ENCODE assay signal across 16 cellular contexts in genomic region chr3:277873-278272, GRCh38.
A peak's percentile ranks its signal among the peaks of the same experiment; 100 is the strongest.
DNase-seq lines count a peak whose midpoint lies in the region; ATAC-seq and TF ChIP-seq lines count a peak whose summit lies in the region.
"Had no signal": no experiment of that assay in that cellular context is flagged by ENCODE, and none has a peak within 500 bp of the region (broad histone marks: within the 10 kb centered on the region; RNA-seq: fewer than 3 reads in every experiment).

No MANE protein-coding gene starts in this region.

- peak overlapping the region; percentile 80 for H3K4me2 ChIP-seq in BLaER1
- H3K4me2 ChIP-seq in Karpas-422 (ENCODE audit: low read depth, low read length, poor library complexity, severe bottlenecking) = peak overlapping the region; percentile 82
- no peak overlapping the region for H3K4me2 ChIP-seq in GM23338
- H3K4me2 ChIP-seq: neural progenitor cell, PC-9 had no signal

- H3K9ac ChIP-seq in BLaER1 (no peak overlapping the region; the same call in 1 of the 2 replicates), Karpas-422 (ENCODE audit: low read length) (peak overlapping the region; percentile 72)
- H3K9ac ChIP-seq: neural progenitor cell had no signal

- peak overlapping the region; percentile 35 for H3K4me3 ChIP-seq in BLaER1
- H3K4me3 ChIP-seq in Karpas-422 (ENCODE audit: low read length) = peak overlapping the region; percentile 59
- H3K4me3 ChIP-seq in GM23338 = no peak overlapping the region
- H3K4me3 ChIP-seq: K562, neural progenitor cell, PC-9, sigmoid colon had no signal

- no peaks in the 10 kb centered on the region for H3K27me3 Mint-ChIP-seq in osteocyte (ENCODE audit: unreplicated experiment)
- no peaks in the 10 kb centered on the region for H3K27me3 Mint-ChIP-seq in GM23338 (ENCODE audit: insufficient read depth, low read depth, poor library complexity)

- H3F3A ChIP-seq in GM23338 (replicated peaks; ENCODE audit: low read depth) = no peaks in the 10 kb centered on the region

- H2AFZ ChIP-seq in Karpas-422 (ENCODE audit: low read length) (no peak overlapping the region), GM23338 (no peak overlapping the region)
- H2AFZ ChIP-seq: neural progenitor cell, PC-9 had no signal

- TF ChIP-seq CTCF in osteocyte (IDR thresholded peaks at IDR 0.05) = no peak
- TF ChIP-seq CTCF in GM23338 (conservative IDR thresholded peaks at IDR 0.05; ENCODE audit: low read depth in 2 of 2) = no peak

- H3K4me1 ChIP-seq in BLaER1 (peaks cover 77% of the 10 kb centered on the region), Karpas-422 (ENCODE audit: low read length) (peaks cover 83% of the 10 kb centered on the region), GM23338 (ENCODE audit: insufficient read depth) (no peaks in the 10 kb centered on the region)
- H3K4me1 ChIP-seq: neural progenitor cell, sigmoid colon had no signal

- H3K9me2 ChIP-seq in Karpas-422 (replicated peaks; ENCODE audit: insufficient read depth, low read length) = no peaks in the 10 kb centered on the region
- H3K9me2 ChIP-seq in GM23338 (ENCODE audit: insufficient read depth) = no peaks in the 10 kb centered on the region

- H3K9me3 ChIP-seq in BLaER1 (peaks cover 24% of the 10 kb centered on the region), Karpas-422 (ENCODE audit: low read length) (no peaks in the 10 kb centered on the region)
- H3K9me3 ChIP-seq: sigmoid colon had no signal

- H3K27ac Mint-ChIP-seq in osteocyte (ENCODE audit: unreplicated experiment) (no peak overlapping the region), GM23338 (no peak overlapping the region)
- H3K27ac Mint-ChIP-seq: endodermal cell; neural progenitor cell; stimulated activated effector memory CD8-positive, alpha-beta T cell treated with anti-CD3 and anti-CD28 coated beads, Interleukin-12 subunit alpha, Interleukin-12 subunit beta, amount 100 ng/mL, for 72 hours had no signal

- H3K4me1 Mint-ChIP-seq in osteocyte (ENCODE audit: unreplicated experiment) (no peaks in the 10 kb centered on the region), GM23338 (no peaks in the 10 kb centered on the region)
- H3K4me1 Mint-ChIP-seq: stimulated activated effector memory CD8-positive, alpha-beta T cell treated with anti-CD3 and anti-CD28 coated beads, Interleukin-12 subunit alpha, Interleukin-12 subunit beta, amount 100 ng/mL, for 72 hours had no signal

- H3K27ac ChIP-seq in BLaER1 = peak overlapping the region; percentile 70
- peak overlapping the region; percentile 98 for H3K27ac ChIP-seq in Karpas-422 (ENCODE audit: low read length)
- H3K27ac ChIP-seq in GM23338 (ENCODE audit: low read depth) = no peak overlapping the region
- H3K27ac ChIP-seq: neural progenitor cell, PC-9, sigmoid colon had no signal

- H3K36me3 Mint-ChIP-seq in osteocyte (ENCODE audit: unreplicated experiment) (no peaks in the 10 kb centered on the region), GM23338 (ENCODE audit: low read depth) (peaks cover 26% of the 10 kb centered on the region)
- H3K36me3 Mint-ChIP-seq: stimulated activated effector memory CD8-positive, alpha-beta T cell treated with anti-CD3 and anti-CD28 coated beads, Interleukin-12 subunit alpha, Interleukin-12 subunit beta, amount 100 ng/mL, for 72 hours had no signal

- H4K20me1 ChIP-seq in BLaER1 = no peaks in the 10 kb centered on the region
- no peaks in the 10 kb centered on the region for H4K20me1 ChIP-seq in Karpas-422 (ENCODE audit: insufficient read depth, low read depth, low read length)
- H4K20me1 ChIP-seq in GM23338 (replicated peaks; ENCODE audit: insufficient read depth) = no peaks in the 10 kb centered on the region

- no peaks in the 10 kb centered on the region for H3K9me3 Mint-ChIP-seq in osteocyte (ENCODE audit: unreplicated experiment)
- peaks cover 90% of the 10 kb centered on the region for H3K9me3 Mint-ChIP-seq in GM23338
- H3K9me3 Mint-ChIP-seq: endodermal cell had no signal

- peak; percentile 89 for DNase-seq in Karpas-422
- peak; percentile 33 for DNase-seq in globus pallidus (ENCODE audit: low spot score)
- DNase-seq in CD1c-positive myeloid dendritic cell (ENCODE audit: extremely low spot score) = no peak
- DNase-seq in osteocyte (ENCODE audit: extremely low spot score, unreplicated experiment) = no peak
- DNase-seq in GM23338 (ENCODE audit: low spot score) = no peak
- no peak for DNase-seq in SIG-M5 treated with dmso at 0.1 percent for 504 hours (lab: John Stamatoyannopoulos, UW; ENCODE audit: unreplicated experiment)
- DNase-seq: endodermal cell, GF-D8, NCI-H146, PC-9, sigmoid colon had no signal

- H3K27me3 ChIP-seq in BLaER1 (no peaks in the 10 kb centered on the region), Karpas-422 (ENCODE audit: low read length) (no peaks in the 10 kb centered on the region), GM23338 (ENCODE audit: insufficient read depth) (no peaks in the 10 kb centered on the region)
- H3K27me3 ChIP-seq: sigmoid colon had no signal

- ATAC-seq in GM19438 (IDR thresholded peaks at IDR 0.05; ENCODE audit: low read depth, unreplicated experiment) (peak; percentile 26), GM23338 (no peak)
- ATAC-seq: K562; stimulated activated effector memory CD8-positive, alpha-beta T cell treated with anti-CD3 and anti-CD28 coated beads, Interleukin-12 subunit alpha, Interleukin-12 subunit beta, amount 100 ng/mL, for 72 hours had no signal

- H3K36me3 ChIP-seq in BLaER1 = no peaks in the 10 kb centered on the region
- no peaks in the 10 kb centered on the region for H3K36me3 ChIP-seq in Karpas-422 (ENCODE audit: insufficient read depth, low read length)
- H3K36me3 ChIP-seq in GM23338 (ENCODE audit: insufficient read depth) = no peaks in the 10 kb centered on the region
- H3K36me3 ChIP-seq: neural progenitor cell, sigmoid colon had no signal

- H3K4me3 Mint-ChIP-seq in osteocyte (ENCODE audit: unreplicated experiment) (no peak overlapping the region), GM23338 (no peak overlapping the region)
- H3K4me3 Mint-ChIP-seq: endodermal cell; neural progenitor cell; stimulated activated effector memory CD8-positive, alpha-beta T cell treated with anti-CD3 and anti-CD28 coated beads, Interleukin-12 subunit alpha, Interleukin-12 subunit beta, amount 100 ng/mL, for 72 hours had no signal

- H3K79me2 ChIP-seq in Karpas-422 (ENCODE audit: low read length) (no peaks in the 10 kb centered on the region), GM23338 (replicated peaks; ENCODE audit: insufficient read depth) (no peaks in the 10 kb centered on the region)

TF ChIP-seq in GM23338, 12 proteins besides CTCF, POLR2A, EP300 and RAD21 (continues in another document):
- TF ChIP-seq EZH2phosphoT487 (IDR thresholded peaks at IDR 0.05; ENCODE audit: unreplicated experiment) (no peak), EZH2 (IDR thresholded peaks at IDR 0.05; ENCODE audit: low read depth, unreplicated experiment) (no peak), ZNF331 (CRISPR knock-in tag; IDR thresholded peaks at IDR 0.05; ENCODE audit: low read depth) (no peak), ZNF114 (CRISPR knock-in tag; IDR thresholded peaks at IDR 0.05) (no peak), CREB1 (CRISPR knock-in tag; IDR thresholded peaks at IDR 0.05; ENCODE audit: low read depth) (no peak)

Comparison
In these comparisons a context has a peak if more than half of its experiments do, and no peak if none do; other contexts are left out.
1. DNase-seq: peak in Karpas-422 (single experiment) and globus pallidus (single experiment); none in CD1c-positive myeloid dendritic cell (single experiment), osteocyte (single experiment), GM23338 (single experiment) and SIG-M5 treated with dmso at 0.1 percent for 504 hours (single experiment).